Comparison of ENCODE assay signal across 9 cellular contexts in the genomic region with DNA sequence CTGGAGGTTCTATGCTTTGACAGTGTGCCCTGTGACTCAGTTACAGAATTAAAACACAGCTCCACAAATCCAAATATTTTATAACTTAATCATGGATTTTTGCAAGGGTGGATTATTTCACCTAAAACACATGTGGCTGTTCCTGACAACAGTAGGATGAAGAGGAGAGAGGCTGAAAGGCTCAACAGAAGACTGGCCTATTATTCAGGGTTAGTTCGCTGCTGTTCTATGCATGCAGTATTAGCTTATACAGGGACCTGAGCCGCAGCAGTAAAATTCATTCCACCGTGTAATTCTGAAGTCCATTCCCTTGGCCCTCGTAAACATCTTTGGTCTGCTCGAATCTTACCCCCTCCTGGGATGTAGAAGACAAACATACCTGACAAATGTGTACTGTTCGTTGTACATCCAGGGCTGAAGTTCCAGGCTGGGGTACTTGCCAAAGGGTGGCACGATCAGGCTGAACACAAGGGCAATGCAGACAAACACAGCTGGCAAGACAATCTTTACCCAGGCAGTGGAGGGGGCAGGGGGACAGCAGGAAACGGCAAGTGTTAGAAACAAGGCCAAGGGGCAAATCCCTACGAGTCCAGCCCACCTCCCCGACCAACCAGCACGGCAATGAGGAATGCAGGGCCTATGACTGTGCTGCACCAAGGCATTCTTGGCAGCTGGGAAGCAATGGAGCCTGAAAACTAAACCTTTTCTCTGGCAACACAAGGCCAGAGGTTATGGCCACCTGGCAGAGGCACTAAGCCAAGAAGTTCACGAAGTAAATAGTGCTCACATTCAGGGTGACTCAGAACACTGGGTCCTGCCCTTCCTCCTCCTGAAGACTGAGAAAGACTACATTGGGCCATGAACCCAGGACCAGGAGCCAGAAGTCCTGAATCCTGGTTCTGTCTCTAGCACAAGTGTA. TPM values are rescaled to one million over a fixed set of nuclear protein-coding genes. Genes with fewer than 3 reads are reported as not detected.
DNase-seq lines count a peak whose midpoint lies in the region; ATAC-seq and TF ChIP-seq lines count a peak whose summit lies in the region.
"Had no signal": no experiment of that assay in that cellular context is flagged by ENCODE, and none has a peak within 500 bp of the region (broad histone marks: within the 10 kb centered on the region; RNA-seq: fewer than 3 reads in every experiment).

No MANE protein-coding gene starts in this region.

- DNase-seq in AG08396 (ENCODE audit: low spot score) = peak; percentile 34
- peak; percentile 56 for DNase-seq in NCI-H1105 treated with DMSO at 0.1 percent for 48 hours (lab: John Stamatoyannopoulos, UW)
- DNase-seq in dorsolateral prefrontal cortex = peak in 2 of 10 donors; percentile 16 to 45
- peak; percentile 34 for DNase-seq in medulla oblongata (ENCODE audit: extremely low spot score)
- DNase-seq in activated CD4-positive, alpha-beta T cell treated with anti-CD3 and anti-CD28 coated beads for 48 hours = no peak
- DNase-seq in HuH-7 (ENCODE audit: low spot score) = no peak
- DNase-seq in tibial artery = no peak
- DNase-seq: CD4-positive, CD25-positive, alpha-beta regulatory T cell had no signal

- intact Hi-C loops in dorsolateral prefrontal cortex (cut with DNase I) = no loop called here
- intact Hi-C loops in tibial artery (cut with DNase I; ENCODE audit: low total_unique reads) = no loop called here

- no peaks in the 10 kb centered on the region for H3K4me1 ChIP-seq in tibial artery

- no peak overlapping the region for H3K4me3 ChIP-seq in dorsolateral prefrontal cortex
- no peak overlapping the region for H3K4me3 ChIP-seq in tibial artery

- no peak for ATAC-seq in GM18861 (IDR thresholded peaks at IDR 0.05; ENCODE audit: unreplicated experiment)

- TF ChIP-seq CTCF in dorsolateral prefrontal cortex (IDR thresholded peaks at IDR 0.05 in 54 of 56, conservative IDR thresholded peaks at IDR 0.05 in 2 of 56; ENCODE audit: low read depth in 1 of 56, partially characterized antibody in 56 of 56) = no peak
- TF ChIP-seq CTCF in tibial artery (IDR thresholded peaks at IDR 0.05) = no peak

- peak overlapping the region in 32 of 59 donors; percentile 3 to 66 (median 44) for H3K27ac ChIP-seq in dorsolateral prefrontal cortex
- no peak overlapping the region for H3K27ac ChIP-seq in tibial artery

- peaks cover 77 to 97% (median 83%) of the 10 kb centered on the region in 3 donors for H3K36me3 ChIP-seq in tibial artery

- H3K27me3 ChIP-seq in dorsolateral prefrontal cortex (no peaks in the 10 kb centered on the region), tibial artery (no peaks in the 10 kb centered on the region)

- H3K9me3 ChIP-seq in tibial artery = no peaks in the 10 kb centered on the region

RNA-seq across cellular contexts. Expression of a gene that starts 46.8 kb away (rescaled TPM):
- 10 to 100 TPM in 99 of 120 experiments, 1 to 10 TPM in 21; 3.9 to 21.5 (median 13.1) TPM for total RNA-seq in dorsolateral prefrontal cortex

Comparison
In these comparisons a context has a peak if more than half of its experiments do, and no peak if none do; other contexts are left out.
1. DNase-seq: peak in AG08396 (single experiment), NCI-H1105 treated with DMSO at 0.1 percent for 48 hours (single experiment) and medulla oblongata (single experiment); none in activated CD4-positive, alpha-beta T cell treated with anti-CD3 and anti-CD28 coated beads for 48 hours (single experiment), HuH-7 (single experiment) and tibial artery (0 of 2).
2. H3K27ac ChIP-seq: peak in dorsolateral prefrontal cortex (32 of 59); none in tibial artery (0 of 2).